In the genomic region with DNA sequence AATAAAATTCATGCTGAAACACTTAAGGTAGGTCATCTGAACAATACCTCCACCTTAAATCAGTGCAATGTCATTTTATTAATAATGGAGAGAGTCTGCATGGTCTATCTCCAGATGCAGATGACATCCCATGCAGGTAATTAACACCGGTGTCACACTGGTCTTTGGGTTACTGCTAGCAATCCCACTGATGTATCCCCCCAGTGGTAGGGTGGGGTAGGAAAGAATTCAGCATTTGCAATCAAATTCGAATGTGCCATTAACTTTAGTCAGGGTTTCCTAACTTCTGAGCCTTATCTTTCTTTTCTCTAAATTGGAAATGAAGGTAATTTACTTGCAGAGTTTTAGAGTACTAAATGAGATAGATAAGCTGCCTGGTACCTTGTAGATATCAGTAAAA, we compare ENCODE assay signal across 21 cellular contexts.
"Had no signal": no experiment of that assay in that cellular context is flagged by ENCODE, and none has a peak within 500 bp of the region (broad histone marks: within the 10 kb centered on the region; RNA-seq: fewer than 3 reads in every experiment).

No MANE protein-coding gene starts in this region.

- H3K27me3 Mint-ChIP-seq: activated B cell treated with CpG ODN at 0.5 μM for 24 hours; activated CD4-positive, alpha-beta memory T cell treated with anti-CD3 and anti-CD28 coated beads, Interleukin-2, amount 10 ng/mL, durations not matched to agents 7 days and 5 days; activated CD8-positive, alpha-beta memory T cell treated with anti-CD3 and anti-CD28 coated beads, Interleukin-2, amount 10 ng/mL, durations not matched to agents 7 days and 5 days; activated naive CD8-positive, alpha-beta T cell treated with anti-CD3 and anti-CD28 coated beads for 36 hours; natural killer cell treated with Interleukin-12 subunit alpha and Interleukin-12 subunit beta and Interleukin-15 and Interleukin-18, amount 100 ng/mL, for 72 hours had no signal

- H3K27ac Mint-ChIP-seq: activated B cell treated with CpG ODN at 0.5 μM for 24 hours; activated CD4-positive, alpha-beta memory T cell treated with anti-CD3 and anti-CD28 coated beads, Interleukin-2, amount 10 ng/mL, durations not matched to agents 7 days and 5 days; activated CD8-positive, alpha-beta memory T cell treated with anti-CD3 and anti-CD28 coated beads, Interleukin-2, amount 10 ng/mL, durations not matched to agents 7 days and 5 days; activated naive CD8-positive, alpha-beta T cell treated with anti-CD3 and anti-CD28 coated beads for 36 hours; natural killer cell treated with Interleukin-12 subunit alpha and Interleukin-12 subunit beta and Interleukin-15 and Interleukin-18, amount 100 ng/mL, for 72 hours; stimulated activated effector memory CD8-positive, alpha-beta T cell treated with anti-CD3 and anti-CD28 coated beads, Interleukin-12 subunit alpha, Interleukin-12 subunit beta, amount 100 ng/mL, for 72 hours; T-helper 2 cell treated with Interferon-gamma antibody and Interleukin-4, amounts not matched to agents 5 μg/mL and 100 μg/mL, for 36 hours had no signal

- H3K9me3 ChIP-seq: lower lobe of right lung, neutrophil, pancreas, stomach had no signal

- ATAC-seq: activated CD8-positive, alpha-beta memory T cell treated with anti-CD3 and anti-CD28 coated beads, Interleukin-2, amount 10 ng/mL, durations not matched to agents 7 days and 5 days; lower lobe of right lung; natural killer cell treated with Interleukin-12 subunit alpha and Interleukin-12 subunit beta and Interleukin-15 and Interleukin-18, amount 100 ng/mL, for 72 hours; pancreas; sciatic nerve; stimulated activated effector memory CD8-positive, alpha-beta T cell treated with anti-CD3 and anti-CD28 coated beads, Interleukin-12 subunit alpha, Interleukin-12 subunit beta, amount 100 ng/mL, for 72 hours had no signal

- H3K4me1 Mint-ChIP-seq: activated B cell treated with CpG ODN at 0.5 μM for 24 hours; activated CD4-positive, alpha-beta memory T cell treated with anti-CD3 and anti-CD28 coated beads, Interleukin-2, amount 10 ng/mL, durations not matched to agents 7 days and 5 days; activated CD8-positive, alpha-beta memory T cell treated with anti-CD3 and anti-CD28 coated beads, Interleukin-2, amount 10 ng/mL, durations not matched to agents 7 days and 5 days; activated naive CD8-positive, alpha-beta T cell treated with anti-CD3 and anti-CD28 coated beads for 36 hours; stimulated activated effector memory CD8-positive, alpha-beta T cell treated with anti-CD3 and anti-CD28 coated beads, Interleukin-12 subunit alpha, Interleukin-12 subunit beta, amount 100 ng/mL, for 72 hours had no signal

- H3K36me3 ChIP-seq: lower lobe of right lung, pancreas, stomach had no signal

- H3K27me3 ChIP-seq: cardiac muscle cell, dorsolateral prefrontal cortex, neutrophil, pancreas, stomach had no signal

- H3K4me3 ChIP-seq: cardiac muscle cell, dorsolateral prefrontal cortex, lower lobe of right lung, pancreas, stomach had no signal

- H3K4me1 ChIP-seq: lower lobe of right lung, pancreas, stomach had no signal

- FAIRE-seq: pancreas had no signal

- H3K4me3 Mint-ChIP-seq: activated B cell treated with CpG ODN at 0.5 μM for 24 hours; activated CD4-positive, alpha-beta memory T cell treated with anti-CD3 and anti-CD28 coated beads, Interleukin-2, amount 10 ng/mL, durations not matched to agents 7 days and 5 days; activated CD8-positive, alpha-beta memory T cell treated with anti-CD3 and anti-CD28 coated beads, Interleukin-2, amount 10 ng/mL, durations not matched to agents 7 days and 5 days; activated naive CD8-positive, alpha-beta T cell treated with anti-CD3 and anti-CD28 coated beads for 36 hours; natural killer cell treated with Interleukin-12 subunit alpha and Interleukin-12 subunit beta and Interleukin-15 and Interleukin-18, amount 100 ng/mL, for 72 hours; stimulated activated effector memory CD8-positive, alpha-beta T cell treated with anti-CD3 and anti-CD28 coated beads, Interleukin-12 subunit alpha, Interleukin-12 subunit beta, amount 100 ng/mL, for 72 hours; T-helper 2 cell treated with Interferon-gamma antibody and Interleukin-4, amounts not matched to agents 5 μg/mL and 100 μg/mL, for 36 hours had no signal

- H3K27ac ChIP-seq: cardiac muscle cell, dorsolateral prefrontal cortex, epithelial cell of prostate, lower lobe of right lung, neutrophil, pancreas, stomach had no signal

- H3K9me3 Mint-ChIP-seq: activated B cell treated with CpG ODN at 0.5 μM for 24 hours; activated CD4-positive, alpha-beta memory T cell treated with anti-CD3 and anti-CD28 coated beads, Interleukin-2, amount 10 ng/mL, durations not matched to agents 7 days and 5 days; activated naive CD8-positive, alpha-beta T cell treated with anti-CD3 and anti-CD28 coated beads for 36 hours; natural killer cell treated with Interleukin-12 subunit alpha and Interleukin-12 subunit beta and Interleukin-15 and Interleukin-18, amount 100 ng/mL, for 72 hours; stimulated activated effector memory CD8-positive, alpha-beta T cell treated with anti-CD3 and anti-CD28 coated beads, Interleukin-12 subunit alpha, Interleukin-12 subunit beta, amount 100 ng/mL, for 72 hours; T-helper 2 cell treated with Interferon-gamma antibody and Interleukin-4, amounts not matched to agents 5 μg/mL and 100 μg/mL, for 36 hours had no signal

- DNase-seq: activated B cell treated with CpG ODN at 0.5 μM for 24 hours; activated CD4-positive, alpha-beta memory T cell treated with anti-CD3 and anti-CD28 coated beads, Interleukin-2, amount 10 ng/mL, durations not matched to agents 7 days and 5 days; activated CD4-positive, alpha-beta T cell treated with anti-CD3 and anti-CD28 coated beads for 4 hours; activated CD8-positive, alpha-beta memory T cell treated with anti-CD3 and anti-CD28 coated beads, Interleukin-2, amount 10 ng/mL, durations not matched to agents 7 days and 5 days; activated naive CD8-positive, alpha-beta T cell treated with anti-CD3 and anti-CD28 coated beads for 36 hours; amniotic stem cell; dorsolateral prefrontal cortex; foreskin fibroblast; islet precursor cell; lower lobe of right lung; pancreas; stimulated activated CD4-positive, alpha-beta T cell treated with anti-CD3 and anti-CD28 coated beads, Interleukin-4, amount 100 ng/mL, for 24 hours; stomach; trophoblast cell had no signal
